9 cellular contexts compared by ENCODE assay signal in the genomic region with DNA sequence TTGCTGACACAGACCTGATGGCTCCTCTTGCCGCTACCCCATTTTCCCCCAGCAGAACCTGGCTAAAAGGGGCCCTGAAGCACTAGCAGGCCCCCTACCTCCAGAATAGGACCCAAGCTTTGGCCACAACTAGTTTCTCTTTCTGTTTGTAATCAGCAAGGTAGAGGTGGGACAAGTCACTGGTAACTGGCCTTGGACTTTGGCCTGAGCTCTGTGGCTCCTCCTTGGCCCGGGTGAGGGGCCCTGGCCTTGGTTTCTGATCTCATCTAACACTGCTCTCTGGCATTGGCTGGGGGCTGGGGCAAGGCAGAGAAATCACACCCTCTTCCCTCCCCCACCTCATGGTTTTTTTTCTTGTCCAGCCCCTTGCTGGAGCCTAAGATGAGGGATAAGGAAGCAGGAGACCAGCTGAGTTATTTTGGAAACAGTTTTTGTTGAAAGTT. TPM values are rescaled to one million over a fixed set of nuclear protein-coding genes. Genes with fewer than 3 reads are reported as not detected.
DNase-seq lines count a peak whose midpoint lies in the region; ATAC-seq and TF ChIP-seq lines count a peak whose summit lies in the region.
"Had no signal": no experiment of that assay in that cellular context is flagged by ENCODE, and none has a peak within 500 bp of the region (broad histone marks: within the 10 kb centered on the region; RNA-seq: fewer than 3 reads in every experiment).

No MANE protein-coding gene starts in this region.

- H3K36me3 Mint-ChIP-seq in activated CD4-positive, alpha-beta T cell treated with anti-CD3 and anti-CD28 coated beads for 36 hours (ENCODE audit: low read depth) = peaks cover 43% of the 10 kb centered on the region
- H3K36me3 Mint-ChIP-seq in activated T-helper 1 cell treated with anti-CD3 and anti-CD28 coated beads, Interleukin-12 subunit alpha, Interleukin-12 subunit beta, Interleukin-2, Interleukin-4 antibody, amounts not matched to agents 30 ng/mL and 10 ng/mL and 1 ng/mL, durations not matched to agents 14 hours and 24 hours and 36 hours (ENCODE audit: low read depth) = peaks cover 37% of the 10 kb centered on the region

- H3K4me3 Mint-ChIP-seq in activated CD4-positive, alpha-beta T cell treated with anti-CD3 and anti-CD28 coated beads for 36 hours = peak overlapping the region; percentile 84
- peak overlapping the region; percentile 100 for H3K4me3 Mint-ChIP-seq in activated T-helper 1 cell treated with anti-CD3 and anti-CD28 coated beads, Interleukin-12 subunit alpha, Interleukin-12 subunit beta, Interleukin-2, Interleukin-4 antibody, amounts not matched to agents 30 ng/mL and 10 ng/mL and 1 ng/mL, durations not matched to agents 14 hours and 24 hours and 36 hours

- no peak for TF ChIP-seq CTCF in kidney epithelial cell (IDR thresholded peaks at IDR 0.05; ENCODE audit: insufficient read depth, low read length, poor library complexity, severe bottlenecking)

- in situ Hi-C loops in KBM-7 (cut with MboI; ENCODE audit: low pct_unique_long_range_greater_than_20kb, low sequenced_read_pairs) = no loop called here

- peak overlapping the region; percentile 87 for H3K27ac Mint-ChIP-seq in activated CD4-positive, alpha-beta T cell treated with anti-CD3 and anti-CD28 coated beads for 36 hours
- peak overlapping the region; percentile 98 for H3K27ac Mint-ChIP-seq in activated T-helper 1 cell treated with anti-CD3 and anti-CD28 coated beads, Interleukin-12 subunit alpha, Interleukin-12 subunit beta, Interleukin-2, Interleukin-4 antibody, amounts not matched to agents 30 ng/mL and 10 ng/mL and 1 ng/mL, durations not matched to agents 14 hours and 24 hours and 36 hours

- peaks cover 7% of the 10 kb centered on the region for H3K9me3 Mint-ChIP-seq in activated CD4-positive, alpha-beta T cell treated with anti-CD3 and anti-CD28 coated beads for 36 hours (ENCODE audit: low read depth)
- H3K9me3 Mint-ChIP-seq in activated T-helper 1 cell treated with anti-CD3 and anti-CD28 coated beads, Interleukin-12 subunit alpha, Interleukin-12 subunit beta, Interleukin-2, Interleukin-4 antibody, amounts not matched to agents 30 ng/mL and 10 ng/mL and 1 ng/mL, durations not matched to agents 14 hours and 24 hours and 36 hours = peaks cover 17% of the 10 kb centered on the region

- no peaks in the 10 kb centered on the region for H3K36me3 ChIP-seq in kidney epithelial cell (ENCODE audit: control insufficient read depth, insufficient read depth, low read length)

- ATAC-seq in activated CD4-positive, alpha-beta T cell treated with anti-CD3 and anti-CD28 coated beads for 36 hours = no peak
- ATAC-seq in GM19397 (IDR thresholded peaks at IDR 0.05; ENCODE audit: unreplicated experiment) = no peak

- peaks cover 37% of the 10 kb centered on the region for H3K4me1 Mint-ChIP-seq in activated CD4-positive, alpha-beta T cell treated with anti-CD3 and anti-CD28 coated beads for 36 hours
- H3K4me1 Mint-ChIP-seq in activated T-helper 1 cell treated with anti-CD3 and anti-CD28 coated beads, Interleukin-12 subunit alpha, Interleukin-12 subunit beta, Interleukin-2, Interleukin-4 antibody, amounts not matched to agents 30 ng/mL and 10 ng/mL and 1 ng/mL, durations not matched to agents 14 hours and 24 hours and 36 hours (ENCODE audit: low read depth) = peaks cover 29% of the 10 kb centered on the region

- H3K27me3 Mint-ChIP-seq in activated CD4-positive, alpha-beta T cell treated with anti-CD3 and anti-CD28 coated beads for 36 hours = no peaks in the 10 kb centered on the region
- H3K27me3 Mint-ChIP-seq in activated T-helper 1 cell treated with anti-CD3 and anti-CD28 coated beads, Interleukin-12 subunit alpha, Interleukin-12 subunit beta, Interleukin-2, Interleukin-4 antibody, amounts not matched to agents 30 ng/mL and 10 ng/mL and 1 ng/mL, durations not matched to agents 14 hours and 24 hours and 36 hours (ENCODE audit: insufficient read depth) = peaks cover 3% of the 10 kb centered on the region

- POLR2A ChIA-PET in activated CD4-positive, alpha-beta T cell treated with anti-CD3 and anti-CD28 coated beads for 36 hours (lab: Charles Lee) = interaction anchor here (3.3 to 3.7 kb wide), 2 partner anchors 8 to 15 kb away, joined by 19 to 24 read pairs; no protein-coding TSS in a partner anchor

- intact Hi-C loops in activated CD4-positive, alpha-beta T cell treated with anti-CD3 and anti-CD28 coated beads for 36 hours (cut with DNase I, micrococcal nuclease) = loop anchor here in 1 of 2 experiments (2.0 to 10.0 kb wide), 4 partner anchors 14 to 1848 kb away; no protein-coding TSS in a partner anchor
- intact Hi-C loops in activated T-helper 1 cell treated with anti-CD3 and anti-CD28 coated beads, Interleukin-12 subunit alpha, Interleukin-12 subunit beta, Interleukin-2, Interleukin-4 antibody, amounts not matched to agents 30 ng/mL and 10 ng/mL and 1 ng/mL, durations not matched to agents 14 hours and 24 hours and 36 hours (cut with micrococcal nuclease) = loop anchor here (1.0 to 5.0 kb wide), 4 partner anchors 8 to 184 kb away; a partner anchor contains a TSS

- peak overlapping the region; percentile 98 for H3K27ac ChIP-seq in temporal lobe (ENCODE audit: low read depth, low read length)

- CTCF ChIA-PET in activated CD4-positive, alpha-beta T cell treated with anti-CD3 and anti-CD28 coated beads for 36 hours (lab: Charles Lee) = interaction anchor here (1.6 to 4.0 kb wide), 3 partner anchors 10 to 59 kb away, joined by 5 to 65 read pairs (median 46); a partner anchor contains a TSS

- peak overlapping the region; percentile 88 for H3K4me3 ChIP-seq in kidney epithelial cell (ENCODE audit: low read depth, low read length)

- H3K27me3 ChIP-seq in kidney epithelial cell (ENCODE audit: control insufficient read depth, insufficient read depth, low read length) = no peaks in the 10 kb centered on the region

- DNase-seq in activated CD4-positive, alpha-beta T cell treated with anti-CD3 and anti-CD28 coated beads for 36 hours = no peak
- no peak for DNase-seq in activated CD4-positive, alpha-beta T cell treated with anti-CD3 and anti-CD28 coated beads, Interleukin-2, amount 50 U/mL, for 4 hours
- no peak for DNase-seq in activated T-helper 1 cell treated with anti-CD3 and anti-CD28 coated beads, Interleukin-12 subunit alpha, Interleukin-12 subunit beta, Interleukin-2, Interleukin-4 antibody, amounts not matched to agents 30 ng/mL and 10 ng/mL and 1 ng/mL, durations not matched to agents 14 hours and 24 hours and 36 hours (ENCODE audit: low spot score)
- DNase-seq in kidney epithelial cell (ENCODE audit: low read depth) (no peak), KBM-7 (no peak), NCI-H128 (lab: John Stamatoyannopoulos, UW; ENCODE audit: unreplicated experiment) (no peak)

RNA-seq across cellular contexts. Expression of a gene that starts 2.1 kb away (rescaled TPM):
- total RNA-seq in activated CD4-positive, alpha-beta T cell treated with anti-CD3 and anti-CD28 coated beads for 36 hours = 100 to 1,000 TPM; 493 to 631 TPM
- total RNA-seq in activated T-helper 1 cell treated with anti-CD3 and anti-CD28 coated beads, Interleukin-12 subunit alpha, Interleukin-12 subunit beta, Interleukin-2, Interleukin-4 antibody, amounts not matched to agents 30 ng/mL and 10 ng/mL and 1 ng/mL, durations not matched to agents 14 hours and 24 hours and 36 hours = 568 and 578 TPM in 2 replicates
- total RNA-seq in kidney epithelial cell = 103 and 127 TPM in 2 replicates
- 257 TPM for total RNA-seq in temporal lobe

RNA-seq across cellular contexts. Expression of a gene that starts 21.7 kb away (rescaled TPM):
- 10 to 100 TPM; 40.1 to 41.0 TPM for total RNA-seq in activated CD4-positive, alpha-beta T cell treated with anti-CD3 and anti-CD28 coated beads for 36 hours
- total RNA-seq in activated T-helper 1 cell treated with anti-CD3 and anti-CD28 coated beads, Interleukin-12 subunit alpha, Interleukin-12 subunit beta, Interleukin-2, Interleukin-4 antibody, amounts not matched to agents 30 ng/mL and 10 ng/mL and 1 ng/mL, durations not matched to agents 14 hours and 24 hours and 36 hours = 217 and 218 TPM in 2 replicates
- 0.48 TPM in 1 of 2 replicates, not detected in the other for total RNA-seq in kidney epithelial cell
- 0.25 TPM for total RNA-seq in temporal lobe

RNA-seq across cellular contexts. Expression of a gene that starts 32.8 kb away (rescaled TPM):
- total RNA-seq in activated CD4-positive, alpha-beta T cell treated with anti-CD3 and anti-CD28 coated beads for 36 hours = 10 to 100 TPM; 13.8 to 17.4 TPM
- total RNA-seq in activated T-helper 1 cell treated with anti-CD3 and anti-CD28 coated beads, Interleukin-12 subunit alpha, Interleukin-12 subunit beta, Interleukin-2, Interleukin-4 antibody, amounts not matched to agents 30 ng/mL and 10 ng/mL and 1 ng/mL, durations not matched to agents 14 hours and 24 hours and 36 hours = 17.8 and 18.6 TPM in 2 replicates
- total RNA-seq in kidney epithelial cell = not detected in 2 replicates
- not detected for total RNA-seq in temporal lobe
- total RNA-seq: Daoy had no signal

RNA-seq across cellular contexts. Expression of a gene that starts 57.8 kb away (rescaled TPM):
- total RNA-seq in activated CD4-positive, alpha-beta T cell treated with anti-CD3 and anti-CD28 coated beads for 36 hours = 1 to 10 TPM; 2.9 to 3.1 TPM
- total RNA-seq in activated T-helper 1 cell treated with anti-CD3 and anti-CD28 coated beads, Interleukin-12 subunit alpha, Interleukin-12 subunit beta, Interleukin-2, Interleukin-4 antibody, amounts not matched to agents 30 ng/mL and 10 ng/mL and 1 ng/mL, durations not matched to agents 14 hours and 24 hours and 36 hours = 4.3 and 5.7 TPM in 2 replicates
- total RNA-seq in kidney epithelial cell (0.14 and 0.33 TPM in 2 replicates), temporal lobe (14.5 TPM)

Comparison
In these comparisons a context has a peak if more than half of its experiments do, and no peak if none do; other contexts are left out.
1. RNA of a gene that starts 21.7 kb away (total RNA-seq): 217 to 218 TPM in activated T-helper 1 cell treated with anti-CD3 and anti-CD28 coated beads, Interleukin-12 subunit alpha, Interleukin-12 subunit beta, Interleukin-2, Interleukin-4 antibody, amounts not matched to agents 30 ng/mL and 10 ng/mL and 1 ng/mL, durations not matched to agents 14 hours and 24 hours and 36 hours and 40.1 to 41.0 TPM in activated CD4-positive, alpha-beta T cell treated with anti-CD3 and anti-CD28 coated beads for 36 hours; 0.25 TPM in temporal lobe (single experiment) and 0.48 TPM in kidney epithelial cell; every median in the first group is over 10 times any median in the second.
2. RNA of a gene that starts 32.8 kb away (total RNA-seq): 17.8 to 18.6 TPM in activated T-helper 1 cell treated with anti-CD3 and anti-CD28 coated beads, Interleukin-12 subunit alpha, Interleukin-12 subunit beta, Interleukin-2, Interleukin-4 antibody, amounts not matched to agents 30 ng/mL and 10 ng/mL and 1 ng/mL, durations not matched to agents 14 hours and 24 hours and 36 hours, 13.8 to 17.4 TPM in activated CD4-positive, alpha-beta T cell treated with anti-CD3 and anti-CD28 coated beads for 36 hours and not detected in temporal lobe (single experiment); not detected in kidney epithelial cell; every median in the first group is over 10 times any median in the second.